In the genomic region with DNA sequence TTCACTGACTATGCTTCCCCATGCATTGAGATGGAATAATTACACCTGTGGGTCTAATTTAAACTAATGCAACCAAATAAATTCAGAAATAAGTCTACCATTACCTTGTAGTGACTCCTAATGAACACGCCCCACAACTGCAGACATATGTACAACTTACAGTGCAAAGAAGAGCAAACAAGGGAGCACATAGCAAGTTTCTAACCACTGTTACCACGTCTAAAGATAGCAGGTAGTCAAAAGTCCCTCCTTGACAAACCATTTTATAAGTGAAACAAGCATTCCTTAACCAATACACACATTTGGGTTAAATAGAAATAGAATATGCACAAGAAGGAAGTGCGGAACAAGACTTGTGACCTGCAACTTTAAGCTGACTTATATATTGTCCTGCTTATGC, we compare ENCODE assay signal across 9 cellular contexts. TPM values are rescaled to one million over a fixed set of nuclear protein-coding genes. Genes with fewer than 3 reads are reported as not detected.
DNase-seq lines count a peak whose midpoint lies in the region; ATAC-seq and TF ChIP-seq lines count a peak whose summit lies in the region.
"Had no signal": no experiment of that assay in that cellular context is flagged by ENCODE, and none has a peak within 500 bp of the region (broad histone marks: within the 10 kb centered on the region; RNA-seq: fewer than 3 reads in every experiment).

No MANE protein-coding gene starts in this region.

- H3K27me3 ChIP-seq in Loucy (ENCODE audit: insufficient read depth, low read length, poor library complexity, severe bottlenecking) (no peaks in the 10 kb centered on the region), osteoblast (ENCODE audit: insufficient read depth, low read length) (no peaks in the 10 kb centered on the region), gastrocnemius medialis (no peaks in the 10 kb centered on the region)

- H3F3A ChIP-seq in Loucy (ENCODE audit: low read depth), result no peaks in the 10 kb centered on the region

- peaks cover 4% of the 10 kb centered on the region for H3K36me3 Mint-ChIP-seq in T-helper 1 cell treated with Interleukin-12 subunit alpha and Interleukin-12 subunit beta and Interleukin-4 antibody, amounts not matched to agents 30 μg/mL and 1 μg/mL, for 36 hours (ENCODE audit: low read depth)

- H4K20me1 ChIP-seq in Loucy (ENCODE audit: insufficient read depth, low read length, poor library complexity, severe bottlenecking) (peaks cover 14% of the 10 kb centered on the region), osteoblast (ENCODE audit: insufficient read depth, low read length) (peaks cover 36% of the 10 kb centered on the region)

- peak overlapping the region; percentile 36 for H3K27ac Mint-ChIP-seq in T-helper 1 cell treated with Interleukin-12 subunit alpha and Interleukin-12 subunit beta and Interleukin-4 antibody, amounts not matched to agents 30 μg/mL and 1 μg/mL, for 36 hours

- H3K4me3 ChIP-seq in Loucy (ENCODE audit: low read length, poor library complexity, severe bottlenecking) (no peak overlapping the region), osteoblast (ENCODE audit: insufficient read depth, low read length) (no peak overlapping the region), gastrocnemius medialis (no peak overlapping the region)

- H3K9me3 Mint-ChIP-seq in T-helper 1 cell treated with Interleukin-12 subunit alpha and Interleukin-12 subunit beta and Interleukin-4 antibody, amounts not matched to agents 30 μg/mL and 1 μg/mL, for 36 hours, result no peaks in the 10 kb centered on the region

- in situ Hi-C loops in gastrocnemius medialis (cut with MboI; ENCODE audit: low sequenced_read_pairs in 4 of 4), result no loop called here

- TF ChIP-seq CTCF in Loucy (conservative IDR thresholded peaks at IDR 0.05; ENCODE audit: low read length), result no peak
- no peak for TF ChIP-seq CTCF in osteoblast (IDR thresholded peaks at IDR 0.05; ENCODE audit: extremely low read depth, low read depth, low read length)
- TF ChIP-seq CTCF in gastrocnemius medialis (IDR thresholded peaks at IDR 0.05 in 4 of 5, conservative IDR thresholded peaks at IDR 0.05 in 1 of 5), result no peak

- H3K4me2 ChIP-seq in Loucy (ENCODE audit: low read depth, low read length, poor library complexity, severe bottlenecking) (peak overlapping the region; percentile 51), osteoblast (ENCODE audit: insufficient read depth, low read length) (peak overlapping the region; percentile 81)

- intact Hi-C loops in gastrocnemius medialis (cut with DNase I; ENCODE audit: low total_unique reads), result no loop called here

- DNase-seq in T-helper 1 cell (no peak), osteoblast (ENCODE audit: insufficient read length, low spot score, missing footprints) (no peak), SKM-1 (lab: John Stamatoyannopoulos, UW; ENCODE audit: unreplicated experiment) (no peak), gastrocnemius medialis (no peak)
- no peak for DNase-seq in activated effector memory CD4-positive, alpha-beta T cell treated with anti-CD3 and anti-CD28 coated beads, Interleukin-2, amount 50 U/mL, for 16 hours
- DNase-seq: substantia nigra had no signal

- H2AFZ ChIP-seq in Loucy (ENCODE audit: low read length) (no peak overlapping the region), osteoblast (ENCODE audit: low read length) (no peak overlapping the region)

- no peaks in the 10 kb centered on the region for H3K27me3 Mint-ChIP-seq in T-helper 1 cell treated with Interleukin-12 subunit alpha and Interleukin-12 subunit beta and Interleukin-4 antibody, amounts not matched to agents 30 μg/mL and 1 μg/mL, for 36 hours (ENCODE audit: low read depth)

- peaks cover 41% of the 10 kb centered on the region for H3K4me1 ChIP-seq in Loucy (ENCODE audit: insufficient read depth, low read length, poor library complexity, severe bottlenecking)
- H3K4me1 ChIP-seq in osteoblast (ENCODE audit: insufficient read depth, low read length), result peaks cover 20% of the 10 kb centered on the region
- peaks cover 50 to 60% of the 10 kb centered on the region in 2 donors for H3K4me1 ChIP-seq in gastrocnemius medialis

- H3K36me3 ChIP-seq in Loucy (ENCODE audit: insufficient read depth, low read length) (no peaks in the 10 kb centered on the region), osteoblast (ENCODE audit: insufficient read depth, low read length) (no peaks in the 10 kb centered on the region), gastrocnemius medialis (no peaks in the 10 kb centered on the region)

- ATAC-seq in HG02571 (IDR thresholded peaks at IDR 0.05; ENCODE audit: unreplicated experiment) (peak; percentile 75), gastrocnemius medialis (no peak)

- H3K9me2 ChIP-seq in Loucy (replicated peaks; ENCODE audit: low read depth, low read length), result no peaks in the 10 kb centered on the region

- H3K9me3 ChIP-seq in Loucy (ENCODE audit: insufficient read depth, low read depth, low read length) (no peaks in the 10 kb centered on the region), osteoblast (ENCODE audit: low read depth, low read length) (no peaks in the 10 kb centered on the region), gastrocnemius medialis (no peaks in the 10 kb centered on the region)

- H3K4me3 Mint-ChIP-seq in T-helper 1 cell treated with Interleukin-12 subunit alpha and Interleukin-12 subunit beta and Interleukin-4 antibody, amounts not matched to agents 30 μg/mL and 1 μg/mL, for 36 hours, result peak overlapping the region; percentile 54

- H3K27ac ChIP-seq in osteoblast (ENCODE audit: low read depth, low read length), result peak overlapping the region; percentile 73
- no peak overlapping the region for H3K27ac ChIP-seq in gastrocnemius medialis

- no peak for TF ChIP-seq POLR2A in gastrocnemius medialis (IDR thresholded peaks at IDR 0.05)

- H3K79me2 ChIP-seq in Loucy (ENCODE audit: insufficient read depth, low read length) (peaks cover 90% of the 10 kb centered on the region), osteoblast (ENCODE audit: insufficient read depth, low read length) (peaks cover 88% of the 10 kb centered on the region)

- H3K4me1 Mint-ChIP-seq in T-helper 1 cell treated with Interleukin-12 subunit alpha and Interleukin-12 subunit beta and Interleukin-4 antibody, amounts not matched to agents 30 μg/mL and 1 μg/mL, for 36 hours (ENCODE audit: low read depth), result peaks cover 33% of the 10 kb centered on the region

- peak overlapping the region; percentile 54 for H3K9ac ChIP-seq in Loucy (ENCODE audit: low read depth, low read length, poor library complexity, severe bottlenecking)

RNA-seq across cellular contexts. Expression of a gene that starts 20.6 kb away (rescaled TPM):
- total RNA-seq in osteoblast, result 23.0 and 26.4 TPM in 2 replicates
- total RNA-seq in gastrocnemius medialis, result 10 to 100 TPM in 3 of 4 donors, 1 to 10 TPM in 1; 9.8 to 20.2 (median 15.4) TPM
